ENCODE assay signal across 8 cellular contexts in the genomic region with DNA sequence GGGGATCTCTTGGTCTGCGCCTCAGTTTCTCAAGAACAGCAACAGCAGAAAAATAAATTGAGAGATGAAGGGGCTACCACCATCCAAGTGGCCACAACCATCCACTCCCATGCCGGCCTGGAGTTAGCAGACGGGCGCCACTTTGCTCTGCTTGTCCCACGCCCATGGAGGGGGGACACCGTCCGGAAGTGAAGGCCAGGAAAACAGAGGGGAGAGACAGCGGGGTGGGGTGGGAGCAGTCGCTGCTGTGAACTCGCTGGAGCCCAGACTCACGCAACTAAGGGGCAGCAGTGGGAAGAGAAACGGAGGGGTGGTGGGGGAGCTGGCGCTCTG.
DNase-seq lines count a peak whose midpoint lies in the region; ATAC-seq and TF ChIP-seq lines count a peak whose summit lies in the region.
"Had no signal": no experiment of that assay in that cellular context is flagged by ENCODE, and none has a peak within 500 bp of the region (broad histone marks: within the 10 kb centered on the region; RNA-seq: fewer than 3 reads in every experiment).

No MANE protein-coding gene starts in this region.

- no peak for DNase-seq in HFFc6
- no peak for DNase-seq in ascending aorta (ENCODE audit: low spot score in 2 of 2)
- DNase-seq in left lung, result no peak
- no peak for DNase-seq in NCI-H1436 (lab: John Stamatoyannopoulos, UW)
- no peak for DNase-seq in HK-2 (ENCODE audit: unreplicated experiment)
- no peak for DNase-seq in SJCRH30
- DNase-seq: NCI-H2081 had no signal

- H3K36me3 Mint-ChIP-seq in HFFc6 (ENCODE audit: low read depth), result no peaks in the 10 kb centered on the region

- H3K9me3 ChIP-seq in ascending aorta (no peaks in the 10 kb centered on the region), left lung (no peaks in the 10 kb centered on the region), stomach smooth muscle (ENCODE audit: control insufficient read depth in 2 of 2, low read length in 2 of 2) (no peaks in the 10 kb centered on the region), SJCRH30 (replicated peaks) (no peaks in the 10 kb centered on the region)

- H3K4me3 ChIP-seq in ascending aorta (peak overlapping the region; percentile 61 to 93), left lung (peak overlapping the region; percentile 58 to 64), stomach smooth muscle (ENCODE audit: low read length in 2 of 2) (peak overlapping the region; percentile 77 to 86), SJCRH30 (no peak overlapping the region)

- H3K4me3 Mint-ChIP-seq in HFFc6, result peak overlapping the region; percentile 83

- peaks cover 16% of the 10 kb centered on the region for H3K27me3 Mint-ChIP-seq in HFFc6 (ENCODE audit: insufficient read depth)

- H3K36me3 ChIP-seq in ascending aorta (no peaks in the 10 kb centered on the region), left lung (no peaks in the 10 kb centered on the region), stomach smooth muscle (ENCODE audit: control insufficient read depth in 2 of 2, insufficient read depth in 2 of 2, low read length in 2 of 2) (no peaks in the 10 kb centered on the region), SJCRH30 (no peaks in the 10 kb centered on the region)

- TF ChIP-seq CTCF in HFFc6 (IDR thresholded peaks at IDR 0.05) (no peak), ascending aorta (IDR thresholded peaks at IDR 0.05) (no peak), left lung (IDR thresholded peaks at IDR 0.05) (no peak)

- 0 out of 2 replicates have a peak, but pooled peaks cover 5% of the 10 kb centered on the region for H3K4me1 Mint-ChIP-seq in HFFc6 (ENCODE audit: low read depth)

- H3K27ac ChIP-seq in ascending aorta, result no peak overlapping the region
- peak overlapping the region in 1 of 2 donors; percentile 68 for H3K27ac ChIP-seq in left lung
- peak overlapping the region; percentile 37 for H3K27ac ChIP-seq in stomach smooth muscle (ENCODE audit: low read length)
- no peak overlapping the region for H3K27ac ChIP-seq in SJCRH30

- H3K27me3 ChIP-seq in ascending aorta (no peaks in the 10 kb centered on the region), left lung (peaks cover 0 to 31% of the 10 kb centered on the region in 2 donors), stomach smooth muscle (ENCODE audit: control insufficient read depth in 1 of 2, insufficient read depth in 2 of 2, low read length in 2 of 2) (no peaks in the 10 kb centered on the region), SJCRH30 (no peaks in the 10 kb centered on the region)

- H3K9ac ChIP-seq in stomach smooth muscle (ENCODE audit: low read length in 2 of 2), result peak overlapping the region; percentile 77 to 78

- ATAC-seq in left lung, result peak; percentile 35

- H3K4me1 ChIP-seq in ascending aorta, result peaks cover 2% of the 10 kb centered on the region in 2 donors
- peaks cover 3 to 10% of the 10 kb centered on the region in 2 donors for H3K4me1 ChIP-seq in left lung
- H3K4me1 ChIP-seq in stomach smooth muscle (ENCODE audit: control insufficient read depth, insufficient read depth, low read length), result peaks cover 6% of the 10 kb centered on the region
- no peaks in the 10 kb centered on the region for H3K4me1 ChIP-seq in SJCRH30

- no peak overlapping the region for H3K27ac Mint-ChIP-seq in HFFc6

- no peaks in the 10 kb centered on the region for H3K9me3 Mint-ChIP-seq in HFFc6

- intact Hi-C loops in ascending aorta (cut with DNase I) (no loop called here), left lung (cut with DNase I) (no loop called here)
